In genomic region chr13:80235559-80236296, GRCh38 we compare ENCODE assay signal across 9 cellular contexts.
DNase-seq lines count a peak whose midpoint lies in the region; ATAC-seq and TF ChIP-seq lines count a peak whose summit lies in the region.
"Had no signal": no experiment of that assay in that cellular context is flagged by ENCODE, and none has a peak within 500 bp of the region (broad histone marks: within the 10 kb centered on the region; RNA-seq: fewer than 3 reads in every experiment).

No MANE protein-coding gene starts in this region.

- no peaks in the 10 kb centered on the region for H3K9me3 Mint-ChIP-seq in stimulated activated naive B cell treated with anti-CD40 and anti-IgM and Interleukin-4, amounts not matched to agents 10 μg/mL and 1 μg/mL and 100 μg/mL, for 72 hours

- peak overlapping the region; percentile 14 for H3K27ac Mint-ChIP-seq in stimulated activated naive B cell treated with anti-CD40 and anti-IgM and Interleukin-4, amounts not matched to agents 10 μg/mL and 1 μg/mL and 100 μg/mL, for 72 hours

- H3K27ac ChIP-seq in foreskin keratinocyte (no peak overlapping the region), stomach (no peak overlapping the region)

- TF ChIP-seq CTCF in foreskin keratinocyte (conservative IDR thresholded peaks at IDR 0.05) (peak; percentile 26), stomach (IDR thresholded peaks at IDR 0.05) (no peak)

- no peaks in the 10 kb centered on the region for H3K27me3 ChIP-seq in foreskin keratinocyte
- no peaks in the 10 kb centered on the region for H3K27me3 ChIP-seq in stomach

- no peaks in the 10 kb centered on the region for H3K9me3 ChIP-seq in stomach

- TF ChIP-seq POLR2A in stomach (IDR thresholded peaks at IDR 0.05), result no peak

- peak; percentile 58 for DNase-seq in NCI-H1436 (lab: John Stamatoyannopoulos, UW)
- DNase-seq in NCI-H1436 treated with DMSO at 0.1 percent for 48 hours (lab: John Stamatoyannopoulos, UW), result no peak
- DNase-seq in NCI-H1092 (lab: John Stamatoyannopoulos, UW), result peak; percentile 79
- peak; percentile 34 to 58 for DNase-seq in foreskin keratinocyte
- no peak for DNase-seq in stimulated activated naive B cell treated with anti-CD40 and anti-IgM and Interleukin-4, amounts not matched to agents 10 μg/mL and 1 μg/mL and 100 μg/mL, for 72 hours
- no peak for DNase-seq in NCI-H510A treated with DMSO at 0.1 percent for 48 hours (lab: John Stamatoyannopoulos, UW)
- DNase-seq in stomach, result no peak
- DNase-seq in stimulated activated CD4-positive, alpha-beta T cell treated with anti-CD3 and anti-CD28 coated beads, Interleukin-4, amount 100 ng/mL, for 4 hours, result no peak
- DNase-seq: stimulated activated CD4-positive, alpha-beta T cell treated with anti-CD3 and anti-CD28 coated beads, Interleukin-4, amount 100 ng/mL, for 24 hours had no signal

- no peaks in the 10 kb centered on the region for H3K36me3 ChIP-seq in stomach

- no peaks in the 10 kb centered on the region for H3K27me3 Mint-ChIP-seq in stimulated activated naive B cell treated with anti-CD40 and anti-IgM and Interleukin-4, amounts not matched to agents 10 μg/mL and 1 μg/mL and 100 μg/mL, for 72 hours

- intact Hi-C loops in stomach (cut with DNase I; ENCODE audit: low total_unique reads), result no loop called here

- no peak overlapping the region for H3K4me3 ChIP-seq in stomach

- H3K4me1 Mint-ChIP-seq in stimulated activated naive B cell treated with anti-CD40 and anti-IgM and Interleukin-4, amounts not matched to agents 10 μg/mL and 1 μg/mL and 100 μg/mL, for 72 hours, result peaks cover 6 to 14% of the 10 kb centered on the region in 2 donors

- H3K4me1 ChIP-seq in foreskin keratinocyte (no peaks in the 10 kb centered on the region), stomach (peaks cover 0 to 7% (median 3%) of the 10 kb centered on the region in 4 donors)

- 47 to 59% (median 54%) methylated on average over 9 of the region's 9 CpGs for WGBS in stomach, 5 donors

- ATAC-seq in foreskin keratinocyte, result peak; percentile 65
- ATAC-seq in stimulated activated naive B cell treated with anti-CD40 and anti-IgM and Interleukin-4, amounts not matched to agents 10 μg/mL and 1 μg/mL and 100 μg/mL, for 72 hours (replicated peaks), result no peak

- no peak for TF ChIP-seq EP300 in stomach (IDR thresholded peaks at IDR 0.05)

- no peaks in the 10 kb centered on the region for H3K36me3 Mint-ChIP-seq in stimulated activated naive B cell treated with anti-CD40 and anti-IgM and Interleukin-4, amounts not matched to agents 10 μg/mL and 1 μg/mL and 100 μg/mL, for 72 hours

- no peak overlapping the region for H3K4me3 Mint-ChIP-seq in stimulated activated naive B cell treated with anti-CD40 and anti-IgM and Interleukin-4, amounts not matched to agents 10 μg/mL and 1 μg/mL and 100 μg/mL, for 72 hours

Comparison
In these comparisons a context has a peak if more than half of its experiments do, and no peak if none do; other contexts are left out.
1. DNase-seq: peak in NCI-H1436 (single experiment), NCI-H1092 (single experiment) and foreskin keratinocyte (2 of 2); none in NCI-H1436 treated with DMSO at 0.1 percent for 48 hours (single experiment), stimulated activated naive B cell treated with anti-CD40 and anti-IgM and Interleukin-4, amounts not matched to agents 10 μg/mL and 1 μg/mL and 100 μg/mL, for 72 hours (single experiment), NCI-H510A treated with DMSO at 0.1 percent for 48 hours (single experiment), stomach (single experiment) and stimulated activated CD4-positive, alpha-beta T cell treated with anti-CD3 and anti-CD28 coated beads, Interleukin-4, amount 100 ng/mL, for 4 hours (0 of 2).